1 cellular context compared by ENCODE assay signal in genomic region chr3:9422712-9423424, GRCh38.
TF ChIP-seq lines count a peak whose summit lies in the region.

No MANE protein-coding gene starts in this region.

TF ChIP-seq in HepG2, 621 proteins besides CTCF, POLR2A, EP300 and RAD21 (continued from another document and continues in another):
- TF ChIP-seq ARHGAP35 (CRISPR knock-in tag; IDR thresholded peaks at IDR 0.05; ENCODE audit: borderline replicate concordance) (no peak), ATF1 (CRISPR knock-in tag; IDR thresholded peaks at IDR 0.05) (no peak; the same call in 1 of the 2 replicates), KAT7 (CRISPR knock-in tag; IDR thresholded peaks at IDR 0.05; ENCODE audit: borderline replicate concordance) (0 out of 2 replicates have a peak, but pooled peaks have one; percentile 42), BCLAF1 (IDR thresholded peaks at IDR 0.05) (no peak), IRX3 (CRISPR knock-in tag; IDR thresholded peaks at IDR 0.05; ENCODE audit: borderline replicate concordance, low read depth) (no peak), ZNF776 (CRISPR knock-in tag; IDR thresholded peaks at IDR 0.05) (no peak), ZNF3 (CRISPR knock-in tag; IDR thresholded peaks at IDR 0.05) (peak; percentile 45; the same call in 1 of the 2 replicates), ZFAT (CRISPR knock-in tag; conservative IDR thresholded peaks at IDR 0.05) (no peak), ZFP1 (CRISPR knock-in tag; IDR thresholded peaks at IDR 0.05) (peak; percentile 52; the same call in 1 of the 2 replicates), MAZ (IDR thresholded peaks at IDR 0.05; ENCODE audit: borderline replicate concordance, low read depth, low read length) (no peak), MAZ (CRISPR knock-in tag; IDR thresholded peaks at IDR 0.05; ENCODE audit: low read depth) (no peak), PHF21A (CRISPR knock-in tag; IDR thresholded peaks at IDR 0.05) (peak; percentile 96), HBP1 (CRISPR knock-in tag; IDR thresholded peaks at IDR 0.05; ENCODE audit: low read depth) (0 out of 2 replicates have a peak, but pooled peaks have one; percentile 56), SALL2 (CRISPR knock-in tag; IDR thresholded peaks at IDR 0.05) (no peak), NCOA5 (CRISPR knock-in tag; IDR thresholded peaks at IDR 0.05) (no peak), SAP130 (CRISPR knock-in tag; IDR thresholded peaks at IDR 0.05; ENCODE audit: low read depth) (peak; percentile 94), CSRNP1 (CRISPR knock-in tag; IDR thresholded peaks at IDR 0.05) (no peak), MATR3 (CRISPR knock-in tag; IDR thresholded peaks at IDR 0.05) (no peak), NR2F2 (IDR thresholded peaks at IDR 0.05; ENCODE audit: borderline replicate concordance, low read depth) (peak; percentile 44; the same call in 1 of the 2 replicates), ZNF383 (CRISPR knock-in tag; IDR thresholded peaks at IDR 0.05; ENCODE audit: borderline replicate concordance) (no peak), JDP2 (CRISPR knock-in tag; IDR thresholded peaks at IDR 0.05; ENCODE audit: borderline replicate concordance) (no peak), ZNF75D (CRISPR knock-in tag; IDR thresholded peaks at IDR 0.05; ENCODE audit: borderline replicate concordance) (no peak), ZNF7 (CRISPR knock-in tag; IDR thresholded peaks at IDR 0.05) (no peak), ATF7-NPFF (CRISPR knock-in tag; IDR thresholded peaks at IDR 0.05; ENCODE audit: low read depth) (no peak), NFIC (IDR thresholded peaks at IDR 0.05; ENCODE audit: low read length) (peak; percentile 86), ZBTB37 (CRISPR knock-in tag; IDR thresholded peaks at IDR 0.05) (no peak), ZNF513 (CRISPR knock-in tag; conservative IDR thresholded peaks at IDR 0.05) (no peak), ZBTB49 (CRISPR knock-in tag; IDR thresholded peaks at IDR 0.05; ENCODE audit: borderline replicate concordance) (no peak), ZNF562 (CRISPR knock-in tag; IDR thresholded peaks at IDR 0.05; ENCODE audit: borderline replicate concordance) (no peak), ZMYM3 (CRISPR knock-in tag; IDR thresholded peaks at IDR 0.05) (peak; percentile 35; the same call in 1 of the 2 replicates), ZNF780A (CRISPR knock-in tag; IDR thresholded peaks at IDR 0.05) (no peak), LRRFIP1 (CRISPR knock-in tag; conservative IDR thresholded peaks at IDR 0.05) (no peak), NFYB (CRISPR knock-in tag; IDR thresholded peaks at IDR 0.05) (peak; percentile 60), FOXM1 (CRISPR knock-in tag; IDR thresholded peaks at IDR 0.05) (no peak), MTF2 (CRISPR knock-in tag; IDR thresholded peaks at IDR 0.05; ENCODE audit: borderline replicate concordance) (no peak), MLLT10 (CRISPR knock-in tag; IDR thresholded peaks at IDR 0.05) (no peak), ZNF17 (CRISPR knock-in tag; IDR thresholded peaks at IDR 0.05) (no peak), REST (IDR thresholded peaks at IDR 0.05; ENCODE audit: borderline replicate concordance in 1 of 2, low read depth in 1 of 2, low read length in 2 of 2) (peak in 1 of 2 experiments; percentile 64; a peak in 1 of 4 replicates), DPF2 (CRISPR knock-in tag; IDR thresholded peaks at IDR 0.05; ENCODE audit: borderline replicate concordance, low read depth) (0 out of 2 replicates have a peak, but pooled peaks have one; percentile 48), ZNF280D (CRISPR knock-in tag; IDR thresholded peaks at IDR 0.05) (peak; percentile 58; the same call in 1 of the 2 replicates), ZNF891 (CRISPR knock-in tag; IDR thresholded peaks at IDR 0.05) (no peak), ZNF136 (CRISPR knock-in tag; IDR thresholded peaks at IDR 0.05; ENCODE audit: low read depth) (no peak)
